30 cellular contexts compared by ENCODE assay signal in genomic region chr14:66831190-66831589, GRCh38.
"Had no signal": no experiment of that assay in that cellular context is flagged by ENCODE, and none has a peak within 500 bp of the region (broad histone marks: within the 10 kb centered on the region; RNA-seq: fewer than 3 reads in every experiment).

No MANE protein-coding gene starts in this region.

- DNase-seq: activated CD4-positive, alpha-beta memory T cell treated with anti-CD3 and anti-CD28 coated beads, Interleukin-2, amount 10 ng/mL, durations not matched to agents 7 days and 5 days; activated CD4-positive, alpha-beta T cell treated with anti-CD3 and anti-CD28 coated beads for 1 hour; activated CD4-positive, alpha-beta T cell treated with anti-CD3 and anti-CD28 coated beads for 4 hours; activated CD4-positive, alpha-beta T cell treated with anti-CD3 and anti-CD28 coated beads, Interleukin-2, amount 10 ng/mL, durations not matched to agents 7 days and 5 days; activated CD4-positive, alpha-beta T cell treated with anti-CD3 and anti-CD28 coated beads, Interleukin-2, amount 50 U/mL, for 4 hours; activated CD4-positive, CD25-positive, alpha-beta regulatory T cell; activated CD8-positive, alpha-beta memory T cell treated with anti-CD3 and anti-CD28 coated beads, Interleukin-2, amount 50 U/mL, for 48 hours; activated effector memory CD4-positive, alpha-beta T cell treated with Interleukin-2 at 50 U/mL for 16 hours; activated gamma-delta T cell treated with Interleukin-2 at 50 U/mL for 16 hours; activated naive CD4-positive, alpha-beta T cell treated with anti-CD3 and anti-CD28 coated beads, Interleukin-2, amount 50 U/mL, for 16 hours; activated naive CD4-positive, alpha-beta T cell treated with Interleukin-2 at 50 U/mL for 16 hours; activated T-cell treated with anti-CD3 and anti-CD28 coated beads for 4 hours; activated T-cell treated with anti-CD3 and anti-CD28 coated beads, Interleukin-2, amount 50 U/mL, for 24 hours; amniotic stem cell; anterior cingulate cortex; brain microvascular endothelial cell; dorsolateral prefrontal cortex; effector memory CD4-positive, alpha-beta T cell; endodermal cell; foreskin fibroblast; heart left ventricle; T-helper 2 cell had no signal

- FAIRE-seq: astrocyte, bronchial epithelial cell had no signal

- H3K27me3 Mint-ChIP-seq: activated CD4-positive, alpha-beta memory T cell treated with anti-CD3 and anti-CD28 coated beads, Interleukin-2, amount 10 ng/mL, durations not matched to agents 7 days and 5 days; activated CD4-positive, alpha-beta T cell treated with anti-CD3 and anti-CD28 coated beads, Interleukin-2, amount 10 ng/mL, durations not matched to agents 7 days and 5 days; activated naive CD8-positive, alpha-beta T cell; activated T-cell treated with anti-CD3 and anti-CD28 coated beads, Interleukin-2, amount 50 U/mL, for 24 hours; activated T-helper 17 cell treated with anti-CD3 and anti-CD28 coated beads, Interleukin-2, amount 50 U/mL, for 72 hours; central memory CD8-positive, alpha-beta T cell; dendritic cell treated with granulocyte-macrophage colony-stimulating factor and Interleukin-4, amounts not matched to agents 40 ng/mL and 50 ng/mL, for 4 days had no signal

- H3K27ac Mint-ChIP-seq: activated CD4-positive, alpha-beta memory T cell treated with anti-CD3 and anti-CD28 coated beads, Interleukin-2, amount 10 ng/mL, durations not matched to agents 7 days and 5 days; activated CD4-positive, alpha-beta T cell treated with anti-CD3 and anti-CD28 coated beads, Interleukin-2, amount 10 ng/mL, durations not matched to agents 7 days and 5 days; activated naive CD8-positive, alpha-beta T cell; activated T-cell treated with anti-CD3 and anti-CD28 coated beads, Interleukin-2, amount 50 U/mL, for 24 hours; activated T-helper 17 cell treated with anti-CD3 and anti-CD28 coated beads, Interleukin-2, amount 50 U/mL, for 72 hours; dendritic cell treated with granulocyte-macrophage colony-stimulating factor and Interleukin-4, amounts not matched to agents 40 ng/mL and 50 ng/mL, for 4 days; endodermal cell had no signal

- H3K4me3 Mint-ChIP-seq: activated CD4-positive, alpha-beta memory T cell treated with anti-CD3 and anti-CD28 coated beads, Interleukin-2, amount 10 ng/mL, durations not matched to agents 7 days and 5 days; activated CD4-positive, alpha-beta T cell treated with anti-CD3 and anti-CD28 coated beads, Interleukin-2, amount 10 ng/mL, durations not matched to agents 7 days and 5 days; activated naive CD8-positive, alpha-beta T cell; activated T-cell treated with anti-CD3 and anti-CD28 coated beads, Interleukin-2, amount 50 U/mL, for 24 hours; activated T-helper 17 cell treated with anti-CD3 and anti-CD28 coated beads, Interleukin-2, amount 50 U/mL, for 72 hours; central memory CD8-positive, alpha-beta T cell; dendritic cell treated with granulocyte-macrophage colony-stimulating factor and Interleukin-4, amounts not matched to agents 40 ng/mL and 50 ng/mL, for 4 days; endodermal cell had no signal

- H3K9me3 ChIP-seq: heart left ventricle had no signal

- H3K9me3 Mint-ChIP-seq: activated T-helper 17 cell treated with anti-CD3 and anti-CD28 coated beads, Interleukin-2, amount 50 U/mL, for 72 hours; central memory CD8-positive, alpha-beta T cell; endodermal cell had no signal

- H3K4me1 Mint-ChIP-seq: activated CD4-positive, alpha-beta memory T cell treated with anti-CD3 and anti-CD28 coated beads, Interleukin-2, amount 10 ng/mL, durations not matched to agents 7 days and 5 days; activated CD4-positive, alpha-beta T cell treated with anti-CD3 and anti-CD28 coated beads, Interleukin-2, amount 10 ng/mL, durations not matched to agents 7 days and 5 days; activated T-helper 17 cell treated with anti-CD3 and anti-CD28 coated beads, Interleukin-2, amount 50 U/mL, for 72 hours; central memory CD8-positive, alpha-beta T cell had no signal

- H3K27ac ChIP-seq: brain microvascular endothelial cell, coronary artery, dorsolateral prefrontal cortex, heart left ventricle had no signal

- H3K4me3 ChIP-seq: coronary artery, dorsolateral prefrontal cortex, heart left ventricle had no signal

- ATAC-seq: activated T-helper 17 cell treated with anti-CD3 and anti-CD28 coated beads, Interleukin-2, amount 50 U/mL, for 72 hours; esophagus mucosa; heart left ventricle had no signal

- H3K4me1 ChIP-seq: heart left ventricle had no signal
